ENCODE assay signal across 13 cellular contexts in genomic region chr3:66904336-66904735, GRCh38.
A peak's percentile ranks its signal among the peaks of the same experiment; 100 is the strongest.
DNase-seq lines count a peak whose midpoint lies in the region; ATAC-seq and TF ChIP-seq lines count a peak whose summit lies in the region.
"Had no signal": no experiment of that assay in that cellular context is flagged by ENCODE, and none has a peak within 500 bp of the region (broad histone marks: within the 10 kb centered on the region; RNA-seq: fewer than 3 reads in every experiment).

No MANE protein-coding gene starts in this region.

- H3K9me3 ChIP-seq in trophoblast cell (ENCODE audit: insufficient read depth, low read depth, low read length) (no peaks in the 10 kb centered on the region), MG63 (no peaks in the 10 kb centered on the region)

- no peak overlapping the region for H2AFZ ChIP-seq in trophoblast cell (ENCODE audit: insufficient read depth, low read length, poor library complexity)
- H2AFZ ChIP-seq: GM23248 had no signal

- H3K4me3 ChIP-seq in epithelial cell of esophagus (ENCODE audit: low read length): no peak overlapping the region
- no peak overlapping the region for H3K4me3 ChIP-seq in trophoblast cell (ENCODE audit: low read depth, low read length)
- no peak overlapping the region for H3K4me3 ChIP-seq in MG63
- H3K4me3 ChIP-seq: GM23248 had no signal

- H3K27me3 ChIP-seq in trophoblast cell (ENCODE audit: insufficient read depth, low read length) (no peaks in the 10 kb centered on the region), MG63 (no peaks in the 10 kb centered on the region)

- no peak overlapping the region for H4K12ac ChIP-seq in trophoblast cell (ENCODE audit: low read depth, low read length)

- H3K79me2 ChIP-seq in trophoblast cell (ENCODE audit: control insufficient read depth, insufficient read depth, low read length, poor library complexity): no peaks in the 10 kb centered on the region

- DNase-seq in NCI-H526 treated with DMSO at 0.1 percent for 48 hours (lab: John Stamatoyannopoulos, UW): peak; percentile 42
- peak; percentile 5 for DNase-seq in epithelial cell of esophagus (ENCODE audit: low read depth)
- DNase-seq in trophoblast cell: peak; percentile 67 to 85
- DNase-seq in MG63: no peak
- DNase-seq: C1 segment of cervical spinal cord; CD4-positive, alpha-beta memory T cell; DMS153; DND-41; GM23248; H7 had no signal

- no peak overlapping the region for H2AK5ac ChIP-seq in trophoblast cell (ENCODE audit: low read length)

- no peak overlapping the region for H3K4me2 ChIP-seq in trophoblast cell (ENCODE audit: low read length)

- H3K18ac ChIP-seq in trophoblast cell (ENCODE audit: low read length): no peak overlapping the region

- no peak overlapping the region for H2BK12ac ChIP-seq in trophoblast cell (ENCODE audit: low read length)

- H3K14ac ChIP-seq in trophoblast cell (ENCODE audit: low read length): no peak overlapping the region

- H3K79me1 ChIP-seq in trophoblast cell (ENCODE audit: low read length): no peaks in the 10 kb centered on the region

- H4K8ac ChIP-seq in trophoblast cell (ENCODE audit: low read depth, low read length): no peak overlapping the region

- H2BK120ac ChIP-seq in trophoblast cell (ENCODE audit: insufficient read depth, low read length, poor library complexity): no peak overlapping the region

- TF ChIP-seq CTCF in epithelial cell of esophagus (IDR thresholded peaks at IDR 0.05; ENCODE audit: insufficient read depth, low read depth, low read length, missing control alignments): no peak

- WGBS in trophoblast cell (ENCODE audit: extremely low coverage, insufficient coverage, insufficient read length): no CpG with 5 or more reads among the region's 2 CpGs

- no peak overlapping the region for H4K91ac ChIP-seq in trophoblast cell (ENCODE audit: low read depth, low read length)

- no peak overlapping the region for H2BK5ac ChIP-seq in trophoblast cell (ENCODE audit: low read depth, low read length, poor library complexity)

- ATAC-seq in GM19328 (IDR thresholded peaks at IDR 0.05; ENCODE audit: unreplicated experiment) (no peak), HG03342 (IDR thresholded peaks at IDR 0.05; ENCODE audit: unreplicated experiment) (no peak)
- ATAC-seq: HCT116 had no signal

- H3K4me1 ChIP-seq in trophoblast cell (ENCODE audit: control insufficient read depth in 1 of 2, insufficient read depth in 2 of 2, low read length in 2 of 2): no peaks in the 10 kb centered on the region

- H3K27ac ChIP-seq in trophoblast cell (ENCODE audit: low read depth, low read length): no peak overlapping the region
- H3K27ac ChIP-seq: GM23248 had no signal

- no peak overlapping the region for H3K23ac ChIP-seq in trophoblast cell (ENCODE audit: low read length)

- no peaks in the 10 kb centered on the region for H3K36me3 ChIP-seq in trophoblast cell (ENCODE audit: control insufficient read depth in 1 of 2, insufficient read depth in 2 of 2, low read length in 2 of 2)
- no peaks in the 10 kb centered on the region for H3K36me3 ChIP-seq in MG63

- H3K9ac ChIP-seq in trophoblast cell (ENCODE audit: low read length): no peak overlapping the region
- H3K9ac ChIP-seq: GM23248 had no signal

- no peak overlapping the region for H3K4ac ChIP-seq in trophoblast cell (ENCODE audit: low read depth, low read length)
